ENCODE assay signal across 18 cellular contexts in the genomic region with DNA sequence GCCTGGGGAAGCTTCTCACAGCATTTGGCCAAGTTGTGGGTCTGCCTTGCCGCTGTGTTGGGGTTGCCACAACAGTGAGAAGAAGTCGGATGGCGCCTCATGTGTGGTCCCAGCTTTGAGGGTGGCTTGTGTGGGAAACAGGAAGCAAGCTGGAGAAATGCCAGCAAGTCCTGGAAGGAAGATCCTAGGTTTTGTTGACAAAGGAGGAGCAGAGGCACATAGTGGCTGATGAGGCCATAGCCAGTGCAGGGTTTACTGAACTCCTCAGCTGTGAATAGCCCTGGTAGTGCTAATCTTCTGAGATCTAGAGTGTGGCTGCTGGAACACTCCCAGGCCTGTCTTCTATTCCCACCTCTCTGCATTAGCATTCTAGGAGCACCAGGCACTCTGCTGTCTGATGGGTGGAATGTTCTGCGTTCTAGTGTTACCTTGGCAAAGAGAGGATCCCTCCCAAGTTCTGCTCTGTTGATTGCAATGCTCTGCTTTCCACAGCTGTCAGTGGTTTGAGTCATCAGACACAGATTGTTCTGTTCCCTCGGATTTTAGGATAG. TPM values are rescaled to one million over a fixed set of nuclear protein-coding genes. Genes with fewer than 3 reads are reported as not detected.
DNase-seq lines count a peak whose midpoint lies in the region; ATAC-seq and TF ChIP-seq lines count a peak whose summit lies in the region.
"Had no signal": no experiment of that assay in that cellular context is flagged by ENCODE, and none has a peak within 500 bp of the region (broad histone marks: within the 10 kb centered on the region; RNA-seq: fewer than 3 reads in every experiment).

No MANE protein-coding gene starts in this region.

- peak overlapping the region; percentile 12 for H3K4me3 Mint-ChIP-seq in MCF 10A (ENCODE audit: unreplicated experiment)
- H3K4me3 Mint-ChIP-seq in activated T-helper 17 cell treated with anti-CD3 and anti-CD28 coated beads, Interleukin-2, amount 50 U/mL, for 72 hours: no peak overlapping the region
- H3K4me3 Mint-ChIP-seq: activated T-cell treated with anti-CD3 and anti-CD28 coated beads, Interleukin-2, amount 50 U/mL, for 72 hours; endodermal cell had no signal

- H3K27ac Mint-ChIP-seq in MCF 10A (ENCODE audit: low read depth, unreplicated experiment): peak overlapping the region; percentile 39
- H3K27ac Mint-ChIP-seq in activated T-helper 17 cell treated with anti-CD3 and anti-CD28 coated beads, Interleukin-2, amount 50 U/mL, for 72 hours: no peak overlapping the region
- H3K27ac Mint-ChIP-seq: activated T-cell treated with anti-CD3 and anti-CD28 coated beads, Interleukin-2, amount 50 U/mL, for 72 hours; endodermal cell had no signal

- H3K14ac ChIP-seq in mesenchymal stem cell (ENCODE audit: low read length in 2 of 2): no peak overlapping the region

- peak overlapping the region in 1 of 2 experiments; percentile 25 for H3K4ac ChIP-seq in mesenchymal stem cell (ENCODE audit: low read depth in 1 of 2, low read length in 2 of 2)

- no peaks in the 10 kb centered on the region for H3K9me3 Mint-ChIP-seq in MCF 10A (ENCODE audit: unreplicated experiment)
- no peaks in the 10 kb centered on the region for H3K9me3 Mint-ChIP-seq in activated T-helper 17 cell treated with anti-CD3 and anti-CD28 coated beads, Interleukin-2, amount 50 U/mL, for 72 hours
- H3K9me3 Mint-ChIP-seq: activated T-cell treated with anti-CD3 and anti-CD28 coated beads, Interleukin-2, amount 50 U/mL, for 72 hours; endodermal cell had no signal

- peaks cover 18% of the 10 kb centered on the region for H3K4me1 Mint-ChIP-seq in MCF 10A (ENCODE audit: insufficient read depth, unreplicated experiment)
- H3K4me1 Mint-ChIP-seq in activated T-helper 17 cell treated with anti-CD3 and anti-CD28 coated beads, Interleukin-2, amount 50 U/mL, for 72 hours: peaks cover 13% of the 10 kb centered on the region

- DNase-seq in MCF 10A (ENCODE audit: unreplicated experiment): peak; percentile 6
- no peak for DNase-seq in breast epithelium (ENCODE audit: low spot score in 2 of 2)
- DNase-seq in dermis blood vessel endothelial cell: peak; percentile 74
- peak; percentile 60 for DNase-seq in mesenchymal stem cell
- DNase-seq in COLO829 (ENCODE audit: low spot score): no peak
- DNase-seq: activated CD4-positive, alpha-beta T cell treated with anti-CD3 and anti-CD28 coated beads for 4 hours; activated T-cell treated with anti-CD3 and anti-CD28 coated beads, Interleukin-2, amount 50 U/mL, for 72 hours; aorta; DMS153; endodermal cell; Kasumi-1; PC-3; upper lobe of left lung had no signal

- no peak for ATAC-seq in activated T-helper 17 cell treated with anti-CD3 and anti-CD28 coated beads, Interleukin-2, amount 50 U/mL, for 72 hours (replicated peaks)
- no peak for ATAC-seq in GM21825 (IDR thresholded peaks at IDR 0.05; ENCODE audit: unreplicated experiment)
- no peak for ATAC-seq in GM21786 (IDR thresholded peaks at IDR 0.05; ENCODE audit: unreplicated experiment)
- ATAC-seq: activated T-cell treated with anti-CD3 and anti-CD28 coated beads, Interleukin-2, amount 50 U/mL, for 72 hours; PC-3 had no signal

- peak overlapping the region in 1 of 2 experiments; percentile 48 for H3K18ac ChIP-seq in mesenchymal stem cell (ENCODE audit: low read depth in 1 of 2, low read length in 2 of 2)

- no peak overlapping the region for H2BK15ac ChIP-seq in mesenchymal stem cell (ENCODE audit: low read depth, poor library complexity, severe bottlenecking)

- CTCF ChIA-PET in MCF 10A (lab: Yijun Ruan, JAX): interaction anchor here (0.7 kb wide), 1 partner anchor 9 kb away, joined by 4 read pairs; no protein-coding TSS in a partner anchor

- H2BK12ac ChIP-seq in mesenchymal stem cell (ENCODE audit: low read length in 2 of 2): peak overlapping the region in 1 of 2 experiments; percentile 23

- H3K9ac ChIP-seq in mesenchymal stem cell (ENCODE audit: low read length): no peak overlapping the region

- no peak overlapping the region for H2AK5ac ChIP-seq in mesenchymal stem cell (ENCODE audit: low read length, severe bottlenecking)

- WGBS in mesenchymal stem cell: 68% methylated on average over 5 of the region's 5 CpGs

- no TSS peak for BruUV-seq in MCF 10A (replicated peaks; lab: Mats Ljungman, UMichigan)

- no peaks in the 10 kb centered on the region for H3K27me3 Mint-ChIP-seq in MCF 10A (ENCODE audit: insufficient read depth, unreplicated experiment)
- no peaks in the 10 kb centered on the region for H3K27me3 Mint-ChIP-seq in activated T-helper 17 cell treated with anti-CD3 and anti-CD28 coated beads, Interleukin-2, amount 50 U/mL, for 72 hours

- no peaks in the 10 kb centered on the region for H3K36me3 ChIP-seq in breast epithelium
- peaks cover 0 to 38% of the 10 kb centered on the region in 2 experiments for H3K36me3 ChIP-seq in mesenchymal stem cell (ENCODE audit: control insufficient read depth in 1 of 2, insufficient read depth in 2 of 2, low read depth in 1 of 2, low read length in 2 of 2)
- H3K36me3 ChIP-seq: prostate gland, upper lobe of left lung had no signal

- no peaks in the 10 kb centered on the region for H3K36me3 Mint-ChIP-seq in MCF 10A (ENCODE audit: insufficient read depth, unreplicated experiment)
- no peaks in the 10 kb centered on the region for H3K36me3 Mint-ChIP-seq in activated T-helper 17 cell treated with anti-CD3 and anti-CD28 coated beads, Interleukin-2, amount 50 U/mL, for 72 hours (ENCODE audit: low read depth)

- H2AFZ ChIP-seq in mesenchymal stem cell (ENCODE audit: low read depth, low read length): no peak overlapping the region

- no peaks in the 10 kb centered on the region for H3K9me3 ChIP-seq in breast epithelium
- H3K9me3 ChIP-seq in mesenchymal stem cell (ENCODE audit: control insufficient read depth, low read length): no peaks in the 10 kb centered on the region
- H3K9me3 ChIP-seq: prostate gland, upper lobe of left lung had no signal

- POLR2A ChIA-PET in MCF 10A (lab: Yijun Ruan, JAX): interaction anchor here (0.6 to 1.7 kb wide), 3 partner anchors 32 to 668 kb away, joined by 3 to 4 read pairs (median 3); no protein-coding TSS in a partner anchor

- intact Hi-C loops in MCF 10A (cut with micrococcal nuclease): no loop called here
- intact Hi-C loops in breast epithelium (cut with DNase I; ENCODE audit: low total_unique reads): no loop called here

- peak overlapping the region; percentile 24 for H4K8ac ChIP-seq in mesenchymal stem cell (ENCODE audit: low read length)

- H3K27me3 ChIP-seq in breast epithelium (no peaks in the 10 kb centered on the region), mesenchymal stem cell (ENCODE audit: control insufficient read depth in 1 of 2, insufficient read depth in 1 of 2, low read length in 2 of 2) (no peaks in the 10 kb centered on the region)
- H3K27me3 ChIP-seq: upper lobe of left lung had no signal

- H2BK120ac ChIP-seq in mesenchymal stem cell (ENCODE audit: low read depth, low read length): no peak overlapping the region

- no peak overlapping the region for H3K27ac ChIP-seq in breast epithelium
- H3K27ac ChIP-seq in mesenchymal stem cell (ENCODE audit: low read length, poor library complexity, severe bottlenecking): no peak overlapping the region
- H3K27ac ChIP-seq: prostate gland, upper lobe of left lung had no signal

- TF ChIP-seq POLR2A in breast epithelium (IDR thresholded peaks at IDR 0.05): no peak

- no peak overlapping the region for H3K23ac ChIP-seq in mesenchymal stem cell (ENCODE audit: low read length in 2 of 2)

- TF ChIP-seq CTCF in MCF 10A (IDR thresholded peaks at IDR 0.05; ENCODE audit: unreplicated experiment) (no peak), breast epithelium (IDR thresholded peaks at IDR 0.05) (no peak)

- no peaks in the 10 kb centered on the region for H3K4me1 ChIP-seq in breast epithelium
- peaks cover 4% of the 10 kb centered on the region for H3K4me1 ChIP-seq in mesenchymal stem cell (ENCODE audit: control insufficient read depth, insufficient read depth, low read depth, low read length)
- H3K4me1 ChIP-seq: prostate gland had no signal

- no peak overlapping the region for H3K4me2 ChIP-seq in mesenchymal stem cell (ENCODE audit: low read length, poor library complexity, severe bottlenecking)

- no peak overlapping the region for H3K4me3 ChIP-seq in breast epithelium
- H3K4me3 ChIP-seq in mesenchymal stem cell (ENCODE audit: insufficient read depth in 1 of 2, low read depth in 1 of 2, low read length in 2 of 2): no peak overlapping the region
- H3K4me3 ChIP-seq: lung, prostate gland, upper lobe of left lung had no signal

- peaks cover 45% of the 10 kb centered on the region for H3K79me1 ChIP-seq in mesenchymal stem cell (replicated peaks; ENCODE audit: low read length, poor library complexity, severe bottlenecking)

- peak overlapping the region; percentile 47 for H4K91ac ChIP-seq in mesenchymal stem cell (ENCODE audit: low read length)

- no peak overlapping the region for H2BK5ac ChIP-seq in mesenchymal stem cell (ENCODE audit: low read depth, low read length, poor library complexity, severe bottlenecking)

RNA-seq across cellular contexts. Expression of a gene that starts 25.2 kb away (rescaled TPM):
- total RNA-seq in MCF 10A (2022) (2.2 and 2.6 TPM in 2 replicates), breast epithelium (1 to 10 TPM; 2.3 to 4.0 (median 3.5) TPM), dermis blood vessel endothelial cell (6.2 and 6.3 TPM in 2 replicates)
- 10.0 TPM for polyA plus RNA-seq in mesenchymal stem cell (2013, experiment 1 of 2)
- polyA plus RNA-seq in mesenchymal stem cell (2013, experiment 2 of 2): 9.5 TPM
- total RNA-seq in activated T-helper 17 cell treated with anti-CD3 and anti-CD28 coated beads, Interleukin-2, amount 50 U/mL, for 72 hours: 1 to 10 TPM in 1 of 2 donors, under 1 TPM in 1; 0.90 to 1.7 TPM

RNA-seq across cellular contexts. Expression of a gene that starts 37.7 kb away (rescaled TPM):
- total RNA-seq in MCF 10A (2022): 8.3 and 11.8 TPM in 2 replicates
- 10 to 100 TPM in 1 of 3 donors, 1 to 10 TPM in 2; 5.0 to 10.8 (median 9.8) TPM for total RNA-seq in breast epithelium
- 4.6 and 6.0 TPM in 2 replicates for total RNA-seq in dermis blood vessel endothelial cell
- polyA plus RNA-seq in mesenchymal stem cell (2013, experiment 1 of 2): 1.6 TPM
- 1.8 TPM for polyA plus RNA-seq in mesenchymal stem cell (2013, experiment 2 of 2)
- total RNA-seq in activated T-helper 17 cell treated with anti-CD3 and anti-CD28 coated beads, Interleukin-2, amount 50 U/mL, for 72 hours: 10 to 100 TPM in 1 of 2 donors, 1 to 10 TPM in 1; 1.8 to 14.3 TPM

Comparison
In these comparisons a context has a peak if more than half of its experiments do, and no peak if none do; other contexts are left out.
1. DNase-seq: peak in MCF 10A (single experiment), dermis blood vessel endothelial cell (single experiment) and mesenchymal stem cell (single experiment); none in breast epithelium (0 of 2) and COLO829 (single experiment).